2 cellular contexts compared by ENCODE assay signal in genomic region chr1:158037008-158037875, GRCh38.
TF ChIP-seq lines count a peak whose summit lies in the region.

No MANE protein-coding gene starts in this region.

TF ChIP-seq in SK-N-SH, 30 proteins besides CTCF, POLR2A, EP300 and RAD21:
- no peak for TF ChIP-seq ZBTB33 (IDR thresholded peaks at IDR 0.05; ENCODE audit: borderline replicate concordance, low read depth)
- TF ChIP-seq MXI1 (IDR thresholded peaks at IDR 0.05; ENCODE audit: low read depth, low read length) = no peak
- no peak for TF ChIP-seq TCF12 (IDR thresholded peaks at IDR 0.05)
- TF ChIP-seq IRF3 (IDR thresholded peaks at IDR 0.05; ENCODE audit: low read depth, low read length) = no peak

TF ChIP-seq in SK-N-SH treated with all-trans-retinoic acid at 6 μM for 48 hours, 23 proteins besides CTCF, POLR2A, EP300 and RAD21:
- no peak for TF ChIP-seq CSRNP3 (CRISPR knock-in tag; IDR thresholded peaks at IDR 0.05)
- TF ChIP-seq ARNTL (CRISPR knock-in tag; IDR thresholded peaks at IDR 0.05; ENCODE audit: borderline replicate concordance, low read depth) = no peak
- no peak for TF ChIP-seq ZFP3 (CRISPR knock-in tag; IDR thresholded peaks at IDR 0.05)
